ENCODE assay signal across 17 cellular contexts in the genomic region with DNA sequence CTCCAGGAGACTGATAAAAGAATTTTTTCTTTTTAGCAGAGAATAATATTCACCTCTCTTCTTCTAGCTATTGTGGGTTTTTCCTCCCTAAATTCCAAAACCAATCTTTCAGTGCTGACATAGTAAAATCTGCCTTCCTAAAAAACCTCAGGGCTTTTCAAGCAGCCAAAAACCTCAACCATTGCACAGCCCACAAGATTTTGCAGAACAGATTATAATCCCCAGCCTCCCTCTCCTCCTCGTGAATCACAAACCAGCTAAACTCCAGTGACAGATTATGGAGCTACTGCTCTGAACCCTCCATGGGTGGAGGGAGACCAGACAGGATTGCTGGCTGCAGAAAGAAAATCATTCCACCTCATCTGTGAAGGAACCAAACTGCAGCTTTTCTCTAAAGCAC.
A peak's percentile ranks its signal among the peaks of the same experiment; 100 is the strongest.
DNase-seq lines count a peak whose midpoint lies in the region; ATAC-seq and TF ChIP-seq lines count a peak whose summit lies in the region.
"Had no signal": no experiment of that assay in that cellular context is flagged by ENCODE, and none has a peak within 500 bp of the region (broad histone marks: within the 10 kb centered on the region; RNA-seq: fewer than 3 reads in every experiment).

No MANE protein-coding gene starts in this region.

- H3K27me3 ChIP-seq in body of pancreas = no peaks in the 10 kb centered on the region

- no peaks in the 10 kb centered on the region for H3K36me3 Mint-ChIP-seq in mesothelial cell of epicardium
- H3K36me3 Mint-ChIP-seq in stimulated activated memory B cell treated with anti-CD40 and anti-IgM and Interleukin-4, amounts not matched to agents 10 μg/mL and 1 μg/mL and 100 μg/mL, for 72 hours = no peaks in the 10 kb centered on the region

- peaks cover 58% of the 10 kb centered on the region for H3K4me1 ChIP-seq in body of pancreas
- H3K4me1 ChIP-seq: HAP-1 had no signal

- no peaks in the 10 kb centered on the region for H3K27me3 Mint-ChIP-seq in mesothelial cell of epicardium (ENCODE audit: low read depth)
- H3K27me3 Mint-ChIP-seq in stimulated activated memory B cell treated with anti-CD40 and anti-IgM and Interleukin-4, amounts not matched to agents 10 μg/mL and 1 μg/mL and 100 μg/mL, for 72 hours = peaks cover 8% of the 10 kb centered on the region

- H3K4me1 Mint-ChIP-seq in mesothelial cell of epicardium = peaks cover 49% of the 10 kb centered on the region
- peaks cover 6% of the 10 kb centered on the region for H3K4me1 Mint-ChIP-seq in stimulated activated memory B cell treated with anti-CD40 and anti-IgM and Interleukin-4, amounts not matched to agents 10 μg/mL and 1 μg/mL and 100 μg/mL, for 72 hours

- no peak overlapping the region for H3K4me3 Mint-ChIP-seq in mesothelial cell of epicardium
- no peak overlapping the region for H3K4me3 Mint-ChIP-seq in stimulated activated memory B cell treated with anti-CD40 and anti-IgM and Interleukin-4, amounts not matched to agents 10 μg/mL and 1 μg/mL and 100 μg/mL, for 72 hours

- H3K27ac ChIP-seq in body of pancreas = peak overlapping the region; percentile 45 to 93 (median 78)
- H3K27ac ChIP-seq: HL-60 had no signal

- peaks cover 5% of the 10 kb centered on the region for H3K9me3 Mint-ChIP-seq in mesothelial cell of epicardium
- no peaks in the 10 kb centered on the region for H3K9me3 Mint-ChIP-seq in stimulated activated memory B cell treated with anti-CD40 and anti-IgM and Interleukin-4, amounts not matched to agents 10 μg/mL and 1 μg/mL and 100 μg/mL, for 72 hours

- H3K9me3 ChIP-seq in body of pancreas = no peaks in the 10 kb centered on the region
- H3K9me3 ChIP-seq: HAP-1 had no signal

- intact Hi-C loops in body of pancreas (cut with DNase I) = no loop called here

- TF ChIP-seq CTCF in body of pancreas (IDR thresholded peaks at IDR 0.05) = no peak
- TF ChIP-seq CTCF in mesothelial cell of epicardium (IDR thresholded peaks at IDR 0.05; ENCODE audit: unreplicated experiment) = no peak

- ATAC-seq in body of pancreas (no peak), left lobe of liver (no peak)
- ATAC-seq in stimulated activated memory B cell treated with anti-CD40 and anti-IgM and Interleukin-4, amounts not matched to agents 10 μg/mL and 1 μg/mL and 100 μg/mL, for 72 hours = no peak
- ATAC-seq: GM12878, K562 had no signal

- no peak for TF ChIP-seq POLR2A in body of pancreas (IDR thresholded peaks at IDR 0.05)

- H3K36me3 ChIP-seq in body of pancreas (replicated peaks in 1 of 2; ENCODE audit: insufficient read depth in 1 of 2, low read depth in 2 of 2) = no peaks in the 10 kb centered on the region
- H3K36me3 ChIP-seq: HAP-1 had no signal

- DNase-seq in AG08395 (ENCODE audit: low spot score) = peak; percentile 5
- DNase-seq in LHCN-M2 (ENCODE audit: low read depth) = peak; percentile 8
- no peak for DNase-seq in body of pancreas
- no peak for DNase-seq in mesothelial cell of epicardium (ENCODE audit: low spot score in 2 of 2, unreplicated experiment in 2 of 2)
- no peak for DNase-seq in left lobe of liver (ENCODE audit: low spot score)
- no peak for DNase-seq in SKM-1 (lab: John Stamatoyannopoulos, UW; ENCODE audit: unreplicated experiment)
- no peak for DNase-seq in cortex of kidney (lab: John Stamatoyannopoulos, UW)
- DNase-seq: AML-193, NCI-H1092 treated with DMSO at 0.1 percent for 48 hours, NCI-H187, NCI-H446, SHP77 treated with DMSO at 0.1 percent for 48 hours had no signal

- H3K27ac Mint-ChIP-seq in mesothelial cell of epicardium = peak overlapping the region; percentile 34
- no peak overlapping the region for H3K27ac Mint-ChIP-seq in stimulated activated memory B cell treated with anti-CD40 and anti-IgM and Interleukin-4, amounts not matched to agents 10 μg/mL and 1 μg/mL and 100 μg/mL, for 72 hours

- no peak overlapping the region for H3K4me3 ChIP-seq in body of pancreas
- H3K4me3 ChIP-seq: GM12878, HAP-1, K562 had no signal

- 17 to 56% methylated on average over 1 of the region's 1 CpG for WGBS in body of pancreas, 2 donors

Comparison
In these comparisons a context has a peak if more than half of its experiments do, and no peak if none do; other contexts are left out.
1. DNase-seq: peak in AG08395 (single experiment) and LHCN-M2 (single experiment); none in body of pancreas (0 of 4), mesothelial cell of epicardium (0 of 2), left lobe of liver (single experiment), SKM-1 (single experiment) and cortex of kidney (single experiment).